1 cellular context compared by ENCODE assay signal in genomic region chr12:132710422-132711168, GRCh38.
TF ChIP-seq lines count a peak whose summit lies in the region.

Gene PGAM5, plus strand, starts transcription at chr12:132710842. Its CDS starts 35 bp downstream, at chr12:132710877.

TF ChIP-seq in HepG2, 621 proteins besides CTCF, POLR2A, EP300 and RAD21 (continued from another document and continues in another):
- TF ChIP-seq ZNF329 (CRISPR knock-in tag; IDR thresholded peaks at IDR 0.05; ENCODE audit: low read depth) (peak; percentile 73; the same call in 1 of the 2 replicates), ATF1 (CRISPR knock-in tag; IDR thresholded peaks at IDR 0.05) (no peak), SMYD3 (CRISPR knock-in tag; IDR thresholded peaks at IDR 0.05) (peak; percentile 64; the same call in 1 of the 2 replicates), IKZF1 (IDR thresholded peaks at IDR 0.05) (no peak), ZNF281 (CRISPR knock-in tag; IDR thresholded peaks at IDR 0.05; ENCODE audit: borderline replicate concordance) (peak; percentile 41; the same call in 1 of the 2 replicates), TEAD2 (CRISPR knock-in tag; IDR thresholded peaks at IDR 0.05) (no peak), ZNF563 (CRISPR knock-in tag; IDR thresholded peaks at IDR 0.05) (peak; percentile 77; the same call in 1 of the 2 replicates), LCORL (IDR thresholded peaks at IDR 0.05) (no peak), LCORL (CRISPR knock-in tag; IDR thresholded peaks at IDR 0.05) (no peak), SIX4 (CRISPR knock-in tag; IDR thresholded peaks at IDR 0.05) (no peak), ARNT2 (CRISPR knock-in tag; IDR thresholded peaks at IDR 0.05; ENCODE audit: low read depth) (peak; percentile 77), ZBTB25 (CRISPR knock-in tag; IDR thresholded peaks at IDR 0.05) (peak; percentile 93), DDIT3 (CRISPR knock-in tag; IDR thresholded peaks at IDR 0.05) (no peak), SNAPC2 (CRISPR knock-in tag; IDR thresholded peaks at IDR 0.05) (peak; percentile 63; the same call in 1 of the 2 replicates), HMGA1 (CRISPR knock-in tag; conservative IDR thresholded peaks at IDR 0.05) (no peak), SPEN (CRISPR knock-in tag; IDR thresholded peaks at IDR 0.05; ENCODE audit: low read depth) (peak; percentile 86), ZNF292 (CRISPR knock-in tag; IDR thresholded peaks at IDR 0.05; ENCODE audit: borderline replicate concordance, low read depth) (0 out of 2 replicates have a peak, but pooled peaks have one; percentile 16), ATF7-NPFF (CRISPR knock-in tag; IDR thresholded peaks at IDR 0.05; ENCODE audit: low read depth) (peak; percentile 93), ZNF562 (CRISPR knock-in tag; IDR thresholded peaks at IDR 0.05; ENCODE audit: borderline replicate concordance) (no peak), ZNF713 (CRISPR knock-in tag; IDR thresholded peaks at IDR 0.05) (peak; percentile 60; the same call in 1 of the 2 replicates), AGO2 (optimal IDR thresholded peaks at IDR 0.05; ENCODE audit: low read depth, low read length) (peak; percentile 93), ZFP1 (CRISPR knock-in tag; IDR thresholded peaks at IDR 0.05) (no peak), GATAD2A (CRISPR knock-in tag; IDR thresholded peaks at IDR 0.05) (peak; percentile 87), ZNF891 (CRISPR knock-in tag; IDR thresholded peaks at IDR 0.05) (peak; percentile 96), RXRA (CRISPR knock-in tag; IDR thresholded peaks at IDR 0.05) (no peak), ZNF296 (CRISPR knock-in tag; conservative IDR thresholded peaks at IDR 0.05) (no peak), CREB1 (IDR thresholded peaks at IDR 0.05) (no peak), CREB1 (CRISPR knock-in tag; IDR thresholded peaks at IDR 0.05) (no peak), TBX2 (CRISPR knock-in tag; IDR thresholded peaks at IDR 0.05; ENCODE audit: borderline replicate concordance) (peak; percentile 75), ZNF614 (CRISPR knock-in tag; IDR thresholded peaks at IDR 0.05; ENCODE audit: borderline replicate concordance) (no peak)
- TF ChIP-seq, protein P1, sequence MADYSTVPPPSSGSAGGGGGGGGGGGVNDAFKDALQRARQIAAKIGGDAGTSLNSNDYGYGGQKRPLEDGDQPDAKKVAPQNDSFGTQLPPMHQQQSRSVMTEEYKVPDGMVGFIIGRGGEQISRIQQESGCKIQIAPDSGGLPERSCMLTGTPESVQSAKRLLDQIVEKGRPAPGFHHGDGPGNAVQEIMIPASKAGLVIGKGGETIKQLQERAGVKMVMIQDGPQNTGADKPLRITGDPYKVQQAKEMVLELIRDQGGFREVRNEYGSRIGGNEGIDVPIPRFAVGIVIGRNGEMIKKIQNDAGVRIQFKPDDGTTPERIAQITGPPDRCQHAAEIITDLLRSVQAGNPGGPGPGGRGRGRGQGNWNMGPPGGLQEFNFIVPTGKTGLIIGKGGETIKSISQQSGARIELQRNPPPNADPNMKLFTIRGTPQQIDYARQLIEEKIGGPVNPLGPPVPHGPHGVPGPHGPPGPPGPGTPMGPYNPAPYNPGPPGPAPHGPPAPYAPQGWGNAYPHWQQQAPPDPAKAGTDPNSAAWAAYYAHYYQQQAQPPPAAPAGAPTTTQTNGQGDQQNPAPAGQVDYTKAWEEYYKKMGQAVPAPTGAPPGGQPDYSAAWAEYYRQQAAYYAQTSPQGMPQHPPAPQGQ (CRISPR knock-in tag; IDR thresholded peaks at IDR 0.05; ENCODE audit: borderline replicate concordance): no peak
- TF ChIP-seq, protein P2, sequence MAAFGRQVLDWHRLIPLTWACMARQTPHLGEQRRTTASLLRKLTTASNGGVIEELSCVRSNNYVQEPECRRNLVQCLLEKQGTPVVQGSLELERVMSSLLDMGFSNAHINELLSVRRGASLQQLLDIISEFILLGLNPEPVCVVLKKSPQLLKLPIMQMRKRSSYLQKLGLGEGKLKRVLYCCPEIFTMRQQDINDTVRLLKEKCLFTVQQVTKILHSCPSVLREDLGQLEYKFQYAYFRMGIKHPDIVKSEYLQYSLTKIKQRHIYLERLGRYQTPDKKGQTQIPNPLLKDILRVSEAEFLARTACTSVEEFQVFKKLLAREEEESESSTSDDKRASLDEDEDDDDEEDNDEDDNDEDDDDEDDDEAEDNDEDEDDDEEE (CRISPR knock-in tag; IDR thresholded peaks at IDR 0.05): peak; percentile 67; the same call in 1 of the 2 replicates
- TF ChIP-seq, protein P3, sequence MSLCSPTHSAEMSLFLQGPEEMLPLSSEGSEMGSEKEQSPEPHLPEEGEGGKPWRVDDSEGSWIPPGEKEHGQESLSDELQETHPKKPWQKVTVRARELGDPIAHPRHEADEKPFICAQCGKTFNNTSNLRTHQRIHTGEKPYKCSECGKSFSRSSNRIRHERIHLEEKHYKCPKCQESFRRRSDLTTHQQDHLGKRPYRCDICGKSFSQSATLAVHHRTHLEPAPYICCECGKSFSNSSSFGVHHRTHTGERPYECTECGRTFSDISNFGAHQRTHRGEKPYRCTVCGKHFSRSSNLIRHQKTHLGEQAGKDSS (CRISPR knock-in tag; IDR thresholded peaks at IDR 0.05; ENCODE audit: borderline replicate concordance, low read depth): peak; percentile 74; the same call in 1 of the 2 replicates
- TF ChIP-seq, protein P4, sequence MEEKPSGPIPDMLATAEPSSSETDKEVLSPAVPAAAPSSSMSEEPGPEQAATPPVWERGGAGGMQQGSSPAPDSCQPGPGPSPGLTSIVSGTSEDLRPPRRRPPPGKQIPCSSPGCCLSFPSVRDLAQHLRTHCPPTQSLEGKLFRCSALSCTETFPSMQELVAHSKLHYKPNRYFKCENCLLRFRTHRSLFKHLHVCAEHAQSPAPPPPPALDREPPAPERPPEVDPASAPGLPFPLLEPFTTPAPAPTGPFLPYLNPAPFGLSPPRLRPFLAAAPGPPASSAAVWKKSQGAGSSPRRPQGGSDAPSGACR (CRISPR knock-in tag; IDR thresholded peaks at IDR 0.05): no peak
- TF ChIP-seq, protein P5, sequence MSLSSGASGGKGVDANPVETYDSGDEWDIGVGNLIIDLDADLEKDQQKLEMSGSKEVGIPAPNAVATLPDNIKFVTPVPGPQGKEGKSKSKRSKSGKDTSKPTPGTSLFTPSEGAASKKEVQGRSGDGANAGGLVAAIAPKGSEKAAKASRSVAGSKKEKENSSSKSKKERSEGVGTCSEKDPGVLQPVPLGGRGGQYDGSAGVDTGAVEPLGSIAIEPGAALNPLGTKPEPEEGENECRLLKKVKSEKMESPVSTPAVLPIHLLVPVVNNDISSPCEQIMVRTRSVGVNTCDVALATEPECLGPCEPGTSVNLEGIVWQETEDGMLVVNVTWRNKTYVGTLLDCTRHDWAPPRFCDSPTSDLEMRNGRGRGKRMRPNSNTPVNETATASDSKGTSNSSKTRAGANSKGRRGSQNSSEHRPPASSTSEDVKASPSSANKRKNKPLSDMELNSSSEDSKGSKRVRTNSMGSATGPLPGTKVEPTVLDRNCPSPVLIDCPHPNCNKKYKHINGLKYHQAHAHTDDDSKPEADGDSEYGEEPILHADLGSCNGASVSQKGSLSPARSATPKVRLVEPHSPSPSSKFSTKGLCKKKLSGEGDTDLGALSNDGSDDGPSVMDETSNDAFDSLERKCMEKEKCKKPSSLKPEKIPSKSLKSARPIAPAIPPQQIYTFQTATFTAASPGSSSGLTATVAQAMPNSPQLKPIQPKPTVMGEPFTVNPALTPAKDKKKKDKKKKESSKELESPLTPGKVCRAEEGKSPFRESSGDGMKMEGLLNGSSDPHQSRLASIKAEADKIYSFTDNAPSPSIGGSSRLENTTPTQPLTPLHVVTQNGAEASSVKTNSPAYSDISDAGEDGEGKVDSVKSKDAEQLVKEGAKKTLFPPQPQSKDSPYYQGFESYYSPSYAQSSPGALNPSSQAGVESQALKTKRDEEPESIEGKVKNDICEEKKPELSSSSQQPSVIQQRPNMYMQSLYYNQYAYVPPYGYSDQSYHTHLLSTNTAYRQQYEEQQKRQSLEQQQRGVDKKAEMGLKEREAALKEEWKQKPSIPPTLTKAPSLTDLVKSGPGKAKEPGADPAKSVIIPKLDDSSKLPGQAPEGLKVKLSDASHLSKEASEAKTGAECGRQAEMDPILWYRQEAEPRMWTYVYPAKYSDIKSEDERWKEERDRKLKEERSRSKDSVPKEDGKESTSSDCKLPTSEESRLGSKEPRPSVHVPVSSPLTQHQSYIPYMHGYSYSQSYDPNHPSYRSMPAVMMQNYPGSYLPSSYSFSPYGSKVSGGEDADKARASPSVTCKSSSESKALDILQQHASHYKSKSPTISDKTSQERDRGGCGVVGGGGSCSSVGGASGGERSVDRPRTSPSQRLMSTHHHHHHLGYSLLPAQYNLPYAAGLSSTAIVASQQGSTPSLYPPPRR (CRISPR knock-in tag; IDR thresholded peaks at IDR 0.05; ENCODE audit: borderline replicate concordance): no peak
- TF ChIP-seq, protein P6, sequence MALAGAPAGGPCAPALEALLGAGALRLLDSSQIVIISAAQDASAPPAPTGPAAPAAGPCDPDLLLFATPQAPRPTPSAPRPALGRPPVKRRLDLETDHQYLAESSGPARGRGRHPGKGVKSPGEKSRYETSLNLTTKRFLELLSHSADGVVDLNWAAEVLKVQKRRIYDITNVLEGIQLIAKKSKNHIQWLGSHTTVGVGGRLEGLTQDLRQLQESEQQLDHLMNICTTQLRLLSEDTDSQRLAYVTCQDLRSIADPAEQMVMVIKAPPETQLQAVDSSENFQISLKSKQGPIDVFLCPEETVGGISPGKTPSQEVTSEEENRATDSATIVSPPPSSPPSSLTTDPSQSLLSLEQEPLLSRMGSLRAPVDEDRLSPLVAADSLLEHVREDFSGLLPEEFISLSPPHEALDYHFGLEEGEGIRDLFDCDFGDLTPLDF (CRISPR knock-in tag; IDR thresholded peaks at IDR 0.05): peak; percentile 79
- TF ChIP-seq, protein P7, sequence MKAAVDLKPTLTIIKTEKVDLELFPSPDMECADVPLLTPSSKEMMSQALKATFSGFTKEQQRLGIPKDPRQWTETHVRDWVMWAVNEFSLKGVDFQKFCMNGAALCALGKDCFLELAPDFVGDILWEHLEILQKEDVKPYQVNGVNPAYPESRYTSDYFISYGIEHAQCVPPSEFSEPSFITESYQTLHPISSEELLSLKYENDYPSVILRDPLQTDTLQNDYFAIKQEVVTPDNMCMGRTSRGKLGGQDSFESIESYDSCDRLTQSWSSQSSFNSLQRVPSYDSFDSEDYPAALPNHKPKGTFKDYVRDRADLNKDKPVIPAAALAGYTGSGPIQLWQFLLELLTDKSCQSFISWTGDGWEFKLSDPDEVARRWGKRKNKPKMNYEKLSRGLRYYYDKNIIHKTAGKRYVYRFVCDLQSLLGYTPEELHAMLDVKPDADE (CRISPR knock-in tag; IDR thresholded peaks at IDR 0.05): no peak
